In the genomic region with DNA sequence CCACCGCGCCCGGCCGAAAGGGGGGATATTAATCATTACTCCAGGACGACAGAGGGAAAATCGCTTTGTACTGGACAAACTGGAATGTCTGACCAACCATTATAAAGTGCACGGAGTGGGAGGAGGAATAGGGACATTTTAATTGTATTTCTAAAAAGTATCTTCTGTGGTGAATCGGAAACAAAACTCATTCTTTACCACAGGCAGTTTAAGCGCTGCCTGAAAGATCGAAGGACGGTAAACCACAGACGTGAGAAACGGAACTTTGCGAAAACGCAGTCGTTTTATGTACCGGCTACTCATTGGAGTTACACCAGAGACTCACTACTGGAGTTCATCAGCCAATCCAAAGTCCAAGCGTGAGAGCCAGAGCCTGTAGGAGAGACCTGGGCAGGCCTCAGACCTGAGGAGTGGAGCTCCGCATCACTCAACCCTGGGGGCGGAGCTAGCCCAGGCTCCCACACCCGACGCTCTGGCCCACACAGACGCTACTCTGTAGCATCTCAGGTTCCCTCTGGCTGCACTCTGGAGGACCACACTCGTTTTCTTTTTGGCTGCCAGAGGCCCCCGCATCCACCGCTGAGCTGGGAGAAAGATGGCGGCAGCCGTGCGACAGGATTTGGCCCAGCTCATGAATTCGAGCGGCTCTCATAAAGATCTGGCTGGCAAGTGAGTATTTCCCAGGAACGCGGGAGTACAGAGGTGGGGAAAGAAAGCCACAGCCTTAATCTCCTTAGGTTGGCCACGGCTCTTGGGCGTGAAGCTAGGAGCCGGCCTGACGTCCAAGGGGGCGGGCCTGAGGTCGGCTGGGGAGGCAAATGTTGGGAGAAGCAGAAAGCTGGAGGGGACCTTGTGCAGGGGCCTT, we compare ENCODE assay signal across 8 cellular contexts. TPM values are rescaled to one million over a fixed set of nuclear protein-coding genes. Genes with fewer than 3 reads are reported as not detected.
A peak's percentile ranks its signal among the peaks of the same experiment; 100 is the strongest.
DNase-seq lines count a peak whose midpoint lies in the region; ATAC-seq, FAIRE-seq and TF ChIP-seq lines count a peak whose summit lies in the region.

Gene COPS4, plus strand, starts transcription at position 554 of the 865 bp plus-strand sequence. Its CDS starts 42 bp downstream, at position 596.

- H3K27me3 ChIP-seq in CD4-positive, alpha-beta T cell (ENCODE audit: control insufficient read depth, insufficient read depth, low read length): no peaks in the 10 kb centered on the region
- H3K27me3 ChIP-seq in HepG2 (ENCODE audit: control insufficient read depth in 1 of 2, insufficient read depth in 2 of 2, low read length in 2 of 2): no peaks in the 10 kb centered on the region; a peak in 2 of 5 replicates

- peak within 1 kb of the TSS; percentile 88 to 95 (median 92) for H3K4me3 ChIP-seq in HepG2 (replicated peaks in 1 of 3; ENCODE audit: insufficient read depth in 1 of 3, low read depth in 2 of 3, low read length in 3 of 3)

- TF ChIP-seq CTCF in CD4-positive, alpha-beta T cell (IDR thresholded peaks at IDR 0.05): no peak
- TF ChIP-seq CTCF in HepG2 (CRISPR knock-in tag; IDR thresholded peaks at IDR 0.05): no peak; the same call in 1 of the 2 replicates

- TF ChIP-seq EP300 in HepG2 (IDR thresholded peaks at IDR 0.05; ENCODE audit: low read depth in 2 of 2, low read length in 2 of 2) (peak in 1 of 2 experiments; percentile 53; a peak in 1 of 4 replicates), HepG2 (CRISPR knock-in tag; IDR thresholded peaks at IDR 0.05; ENCODE audit: borderline replicate concordance) (no peak)

- POLR2A ChIA-PET in CD4-positive, alpha-beta T cell (lab: Charles Lee): interaction anchor here (0.6 to 4.4 kb wide), 41 partner anchors 8 to 1564 kb away, joined by 3 to 156 read pairs (median 6); partner anchors contain the start of genes COQ2, HELQ, HNRNPD and HNRNPDL
- POLR2A ChIA-PET in activated CD4-positive, alpha-beta memory T cell treated with anti-CD3 and anti-CD28 coated beads for 36 hours (lab: Charles Lee): interaction anchor here (0.7 to 1.5 kb wide), 14 partner anchors 14 to 661 kb away, joined by 3 to 41 read pairs (median 4); partner anchors contain the start of genes COQ2, HNRNPD, LIN54 and THAP9
- POLR2A ChIA-PET in HepG2 (lab: Yijun Ruan, JAX): interaction anchor here (0.5 to 1.4 kb wide), 22 partner anchors 10 to 661 kb away, joined by 3 to 96 read pairs (median 4); partner anchors contain the start of genes COQ2, HELQ, HNRNPD and LIN54

- CTCF ChIA-PET in CD4-positive, alpha-beta T cell (lab: Charles Lee): interaction anchor here (0.8 to 3.5 kb wide), 10 partner anchors 10 to 750 kb away, joined by 3 to 10 read pairs (median 3); partner anchors contain the start of genes HNRNPDL, LIN54 and THAP9
- CTCF ChIA-PET in activated CD4-positive, alpha-beta memory T cell treated with anti-CD3 and anti-CD28 coated beads for 36 hours (lab: Charles Lee): interaction anchor here (0.6 to 5.1 kb wide), 30 partner anchors 9 to 421 kb away, joined by 3 to 53 read pairs (median 4); partner anchors contain the start of genes COQ2, HELQ, LIN54 and MRPS18C
- CTCF ChIA-PET in HepG2 (lab: Yijun Ruan, JAX; ENCODE audit: low intra/inter-chr PET ratio, low total read pairs): no interaction called here

- peak within 1 kb of the TSS; percentile 90 for H3K27ac Mint-ChIP-seq in CD4-positive, alpha-beta T cell
- peak within 1 kb of the TSS; percentile 98 for H3K27ac Mint-ChIP-seq in activated CD4-positive, alpha-beta memory T cell treated with anti-CD3 and anti-CD28 coated beads for 36 hours

- H3K9ac ChIP-seq in HepG2 (ENCODE audit: insufficient read depth, low read depth, low read length): peak within 1 kb of the TSS; percentile 83

- in situ Hi-C loops in HepG2 (cut with HindIII; ENCODE audit: extremely low pct_ligation_motif_present, low pct_unique_long_range_greater_than_20kb): no loop called here

- no peaks in the 10 kb centered on the region for H3K27me3 Mint-ChIP-seq in CD4-positive, alpha-beta T cell
- H3K27me3 Mint-ChIP-seq in activated CD4-positive, alpha-beta memory T cell treated with anti-CD3 and anti-CD28 coated beads for 36 hours: no peaks in the 10 kb centered on the region

- peak within 1 kb of the TSS; percentile 99 for H3K4me3 Mint-ChIP-seq in CD4-positive, alpha-beta T cell
- peak within 1 kb of the TSS; percentile 85 for H3K4me3 Mint-ChIP-seq in activated CD4-positive, alpha-beta memory T cell treated with anti-CD3 and anti-CD28 coated beads for 36 hours

- TF ChIP-seq RAD21 in HepG2 (CRISPR knock-in tag; IDR thresholded peaks at IDR 0.05): peak; percentile 47; the same call in 1 of the 2 replicates

- H3K36me3 ChIP-seq in HepG2 (replicated peaks in 1 of 2; ENCODE audit: control insufficient read depth in 1 of 2, insufficient read depth in 2 of 2, low read length in 2 of 2): no peaks in the 10 kb centered on the region; a peak in 1 of 5 replicates

- H3K9me3 Mint-ChIP-seq in CD4-positive, alpha-beta T cell: no peaks in the 10 kb centered on the region
- no peaks in the 10 kb centered on the region for H3K9me3 Mint-ChIP-seq in activated CD4-positive, alpha-beta memory T cell treated with anti-CD3 and anti-CD28 coated beads for 36 hours

- H3K4me1 Mint-ChIP-seq in CD4-positive, alpha-beta T cell (ENCODE audit: low read depth): peaks cover 41% of the 10 kb centered on the region
- peaks cover 28% of the 10 kb centered on the region for H3K4me1 Mint-ChIP-seq in activated CD4-positive, alpha-beta memory T cell treated with anti-CD3 and anti-CD28 coated beads for 36 hours (ENCODE audit: low read depth)

- H3K4me2 ChIP-seq in HepG2 (ENCODE audit: low read depth, low read length): peak within 1 kb of the TSS; percentile 73

- H4K20me1 ChIP-seq in HepG2 (ENCODE audit: insufficient read depth, low read length): no peaks in the 10 kb centered on the region

- WGBS in HepG2 (ENCODE audit: low lambda C conversion rate): under 1% methylated on average over 29 of the region's 39 CpGs

- peak; percentile 97 for FAIRE-seq in HepG2 (lab: Jason Lieb, UNC)

- peak; percentile 86 to 98 (median 91) for DNase-seq in CD4-positive, alpha-beta T cell
- DNase-seq in HK-2 (ENCODE audit: unreplicated experiment) (peak; percentile 95), NCI-H82 treated with DMSO at 0.1 percent for 48 hours (lab: John Stamatoyannopoulos, UW; ENCODE audit: unreplicated experiment) (peak; percentile 98), dermis microvascular lymphatic vessel endothelial cell (ENCODE audit: low read depth in 2 of 2) (peak; percentile 100), HepG2 (ENCODE audit: low spot score) (peak; percentile 100)
- DNase-seq in activated CD4-positive, alpha-beta memory T cell treated with anti-CD3 and anti-CD28 coated beads for 36 hours: peak; percentile 97
- peak; percentile 92 for DNase-seq in stimulated activated CD4-positive, alpha-beta T cell treated with anti-CD3 and anti-CD28 coated beads, Interleukin-4, amount 100 ng/mL, for 1 hour

- BruUV-seq in HepG2 (replicated peaks; lab: Mats Ljungman, UMichigan): no TSS peak

- peak; percentile 95 for ATAC-seq in CD4-positive, alpha-beta T cell (ENCODE audit: poor library complexity)
- ATAC-seq in GM19452 (IDR thresholded peaks at IDR 0.05; ENCODE audit: unreplicated experiment) (peak; percentile 99), HepG2 (peak; percentile 99)

- peaks cover 10% of the 10 kb centered on the region for H3K36me3 Mint-ChIP-seq in CD4-positive, alpha-beta T cell (ENCODE audit: low read depth)
- no peaks in the 10 kb centered on the region for H3K36me3 Mint-ChIP-seq in activated CD4-positive, alpha-beta memory T cell treated with anti-CD3 and anti-CD28 coated beads for 36 hours

- TF ChIP-seq POLR2A in HepG2 (IDR thresholded peaks at IDR 0.05; ENCODE audit: insufficient read depth in 1 of 2, low read depth in 2 of 2, low read length in 2 of 2): peak; percentile 60 to 93; a peak in 3 of 4 replicates

- H3K79me2 ChIP-seq in HepG2 (ENCODE audit: insufficient read depth, low read length): peaks cover 45% of the 10 kb centered on the region

- intact Hi-C loops in CD4-positive, alpha-beta T cell (cut with DNase I, micrococcal nuclease): loop anchor here (1.0 to 10.0 kb wide), 7 partner anchors 22 to 1550 kb away; partner anchors contain the start of genes CDS1 (in 1 of the 2), ENOPH1 (in 1 of the 2), HNRNPD (in 1 of the 2) and HNRNPDL (in 1 of the 2)
- intact Hi-C loops in activated CD4-positive, alpha-beta memory T cell treated with anti-CD3 and anti-CD28 coated beads for 36 hours (cut with micrococcal nuclease): loop anchor here (1.0 to 2.0 kb wide), 12 partner anchors 22 to 661 kb away; partner anchors contain the start of genes COQ2, HELQ, SEC31A and THAP9
- intact Hi-C loops in HepG2 (cut with micrococcal nuclease; ENCODE audit: unreplicated experiment): loop anchor here (1.0 kb wide), 1 partner anchor 22 kb away; no protein-coding TSS in a partner anchor

- H3K4me1 ChIP-seq in HepG2 (ENCODE audit: insufficient read depth, low read length): peaks cover 43% of the 10 kb centered on the region

- no peaks in the 10 kb centered on the region for H3K9me3 ChIP-seq in CD4-positive, alpha-beta T cell (ENCODE audit: control insufficient read depth, low read length)
- no peaks in the 10 kb centered on the region for H3K9me3 ChIP-seq in HepG2 (ENCODE audit: low read length)

- H2AFZ ChIP-seq in HepG2 (ENCODE audit: low read length): peak within 1 kb of the TSS; percentile 90

- peak within 1 kb of the TSS; percentile 84 for H3K27ac ChIP-seq in CD4-positive, alpha-beta T cell (ENCODE audit: low read depth, low read length)
- H3K27ac ChIP-seq in HepG2 (ENCODE audit: extremely low read length, insufficient read depth, low read length): peak within 1 kb of the TSS; percentile 98

RNA-seq across cellular contexts. Expression of gene COPS4, which starts in this region (rescaled TPM):
- 10 to 100 TPM; 26.0 to 27.6 TPM for total RNA-seq in CD4-positive, alpha-beta T cell
- 10 to 100 TPM; 38.5 to 40.6 TPM for total RNA-seq in activated CD4-positive, alpha-beta memory T cell treated with anti-CD3 and anti-CD28 coated beads for 36 hours
- 88.9 and 89.6 TPM in 2 replicates for total RNA-seq in dermis microvascular lymphatic vessel endothelial cell
- total RNA-seq in HepG2 (2016; rRNA removed; fragmentation: Illumina TruSeq; extraction: Trizol): 52.5 and 90.4 TPM in 2 replicates
- 17.0 and 18.1 TPM in 2 replicates for total RNA-seq in HepG2 (2016; cell fraction: cytosol; rRNA removed; fragmentation: Illumina TruSeq; extraction: Trizol; ENCODE audit: low read depth)
- total RNA-seq in HepG2 (2016; cell fraction: insoluble cytoplasmic fraction; rRNA removed; fragmentation: Illumina TruSeq; extraction: Trizol): 53.2 and 103 TPM in 2 replicates
- total RNA-seq in HepG2 (2016; cell fraction: membrane; rRNA removed; fragmentation: Illumina TruSeq; extraction: Trizol): 24.5 and 29.1 TPM in 2 replicates
- 26.7 and 28.0 TPM in 2 replicates for total RNA-seq in HepG2 (2016; cell fraction: nucleus; rRNA removed; fragmentation: Illumina TruSeq; extraction: Trizol)
- polyA plus RNA-seq in HepG2 (2011; rRNA removed): 22.3 and 28.8 TPM in 2 replicates
- polyA plus RNA-seq in HepG2 (2011; cell fraction: cytosol; rRNA removed): 16.5 and 20.2 TPM in 2 replicates
- 9.4 and 9.9 TPM in 2 replicates for polyA plus RNA-seq in HepG2 (2011; cell fraction: nucleus; rRNA removed)
- polyA plus RNA-seq in HepG2 (2012): 32.2 and 38.7 TPM in 2 replicates
- polyA plus RNA-seq in HepG2 (2016; cell fraction: cytosol; fragmentation: Illumina TruSeq; extraction: Trizol; ENCODE audit: low read depth): 13.9 and 15.1 TPM in 2 replicates
- 67.6 and 70.2 TPM in 2 replicates for polyA plus RNA-seq in HepG2 (2016; cell fraction: insoluble cytoplasmic fraction; fragmentation: Illumina TruSeq; extraction: Trizol; ENCODE audit: low read depth)
- 16.2 and 20.1 TPM in 2 replicates for polyA plus RNA-seq in HepG2 (2016; cell fraction: membrane; fragmentation: Illumina TruSeq; extraction: Trizol; ENCODE audit: low read depth)
- 23.3 and 23.6 TPM in 2 replicates for polyA plus RNA-seq in HepG2 (2016; cell fraction: nucleus; fragmentation: Illumina TruSeq; extraction: Trizol; ENCODE audit: insufficient read depth, low read depth)
- polyA minus RNA-seq in HepG2 (2011; rRNA and poly(A)+ RNA removed; ENCODE audit: low replicate concordance): 7.8 and 11.4 TPM in 2 replicates
- 12.4 and 14.8 TPM in 2 replicates for polyA minus RNA-seq in HepG2 (2011; cell fraction: cytosol; rRNA and poly(A)+ RNA removed)
- 18.3 and 19.8 TPM in 2 replicates for polyA minus RNA-seq in HepG2 (2011; cell fraction: nucleus; rRNA and poly(A)+ RNA removed)

Comparison
In these comparisons a context has a peak if more than half of its experiments do, and no peak if none do; other contexts are left out.
1. Peak in every context shown above with its lines: DNase-seq, ATAC-seq, H3K4me3 ChIP-seq and H3K27ac ChIP-seq.